24 cellular contexts compared by ENCODE assay signal in genomic region chr19:56949651-56950050, GRCh38.
"Had no signal": no experiment of that assay in that cellular context is flagged by ENCODE, and none has a peak within 500 bp of the region (broad histone marks: within the 10 kb centered on the region; RNA-seq: fewer than 3 reads in every experiment).

No MANE protein-coding gene starts in this region.

- H3K27ac ChIP-seq: left ventricle myocardium inferior, lower lobe of right lung, parathyroid adenoma, skin epidermis, stomach, thoracic aorta, tibial artery, upper lobe of right lung had no signal

- H3K27me3 ChIP-seq: tibial artery, upper lobe of right lung had no signal

- ATAC-seq: left cardiac atrium; lower lobe of right lung; naive thymus-derived CD8-positive, alpha-beta T cell; right cardiac atrium; sciatic nerve; stimulated activated naive B cell treated with anti-CD40 and anti-IgM and Interleukin-4, amounts not matched to agents 10 μg/mL and 1 μg/mL and 100 μg/mL, for 72 hours; stimulated activated naive CD8-positive, alpha-beta T cell treated with anti-CD3 and anti-CD28 coated beads, Interleukin-15, Interleukin-2, amounts not matched to agents 100 U/mL and 50 U/mL, for 24 hours; upper lobe of right lung had no signal

- DNase-seq: hippocampal formation; kidney glomerular epithelial cell; left cardiac atrium; left ventricle myocardium inferior; lower lobe of right lung; mammary epithelial cell; mesenchymal stem cell; naive thymus-derived CD8-positive, alpha-beta T cell; nucleus accumbens; right cardiac atrium; stimulated activated CD4-positive, alpha-beta T cell treated with anti-CD3 and anti-CD28 coated beads, Interleukin-12 subunit alpha, Interleukin-12 subunit beta, amount 100 ng/mL, for 4 hours; stimulated activated CD4-positive, alpha-beta T cell treated with anti-CD3 and anti-CD28 coated beads, Interleukin-15, amount 100 ng/mL, for 24 hours; stimulated activated CD4-positive, alpha-beta T cell treated with anti-CD3 and anti-CD28 coated beads, Interleukin-2, amount 100 ng/mL, for 24 hours; stimulated activated CD4-positive, alpha-beta T cell treated with anti-CD3 and anti-CD28 coated beads, Interleukin-4, amount 100 ng/mL, for 1 hour; stimulated activated naive B cell treated with anti-CD40 and anti-IgM and Interleukin-4, amounts not matched to agents 10 μg/mL and 1 μg/mL and 100 μg/mL, for 72 hours; stimulated activated naive CD8-positive, alpha-beta T cell treated with anti-CD3 and anti-CD28 coated beads, Interleukin-15, Interleukin-2, amounts not matched to agents 100 U/mL and 50 U/mL, for 24 hours; stomach; tibial artery; trophoblast cell; upper lobe of right lung had no signal

- H3K4me1 ChIP-seq: left ventricle myocardium inferior, lower lobe of right lung, parathyroid adenoma, stomach, tibial artery, upper lobe of right lung had no signal

- H3K9me3 ChIP-seq: left ventricle myocardium inferior, thoracic aorta, upper lobe of right lung had no signal

- H3K4me3 ChIP-seq: left ventricle myocardium inferior, lower lobe of right lung, skin epidermis, stomach, thoracic aorta, tibial artery, upper lobe of right lung had no signal

- H3K36me3 ChIP-seq: left ventricle myocardium inferior, lower lobe of right lung, stomach, thoracic aorta, tibial artery, upper lobe of right lung had no signal
